9 cellular contexts compared by ENCODE assay signal in genomic region chr1:89023026-89023425, GRCh38. TPM values are rescaled to one million over a fixed set of nuclear protein-coding genes. Genes with fewer than 3 reads are reported as not detected.
DNase-seq lines count a peak whose midpoint lies in the region; ATAC-seq and TF ChIP-seq lines count a peak whose summit lies in the region.
"Had no signal": no experiment of that assay in that cellular context is flagged by ENCODE, and none has a peak within 500 bp of the region (broad histone marks: within the 10 kb centered on the region; RNA-seq: fewer than 3 reads in every experiment).

No MANE protein-coding gene starts in this region.

- peaks cover 28% of the 10 kb centered on the region for H3K79me2 ChIP-seq in Loucy (ENCODE audit: insufficient read depth, low read length)

- H3K4me3 ChIP-seq in GM08714 (ENCODE audit: low read length), result peak overlapping the region; percentile 100
- H3K4me3 ChIP-seq in Loucy (ENCODE audit: low read length, poor library complexity, severe bottlenecking), result peak overlapping the region; percentile 92
- peak overlapping the region in 3 of 4 donors; percentile 38 to 50 (median 49) for H3K4me3 ChIP-seq in sigmoid colon

- TF ChIP-seq POLR2A in sigmoid colon (IDR thresholded peaks at IDR 0.05), result no peak

- no peaks in the 10 kb centered on the region for H3K9me2 ChIP-seq in Loucy (replicated peaks; ENCODE audit: low read depth, low read length)

- peak overlapping the region; percentile 97 for H3K4me2 ChIP-seq in Loucy (ENCODE audit: low read depth, low read length, poor library complexity, severe bottlenecking)

- TF ChIP-seq EP300 in sigmoid colon (IDR thresholded peaks at IDR 0.05), result no peak

- H3K27me3 ChIP-seq in Loucy (ENCODE audit: insufficient read depth, low read length, poor library complexity, severe bottlenecking), result no peaks in the 10 kb centered on the region
- H3K27me3 ChIP-seq in sigmoid colon, result no peaks in the 10 kb centered on the region

- H3K9ac ChIP-seq in Loucy (ENCODE audit: low read depth, low read length, poor library complexity, severe bottlenecking), result peak overlapping the region; percentile 83

- peaks cover 6% of the 10 kb centered on the region; the same call in 1 of the 2 replicates for H3K9me3 ChIP-seq in Loucy (ENCODE audit: insufficient read depth, low read depth, low read length)
- no peaks in the 10 kb centered on the region for H3K9me3 ChIP-seq in sigmoid colon

- H3K27ac ChIP-seq in sigmoid colon, result peak overlapping the region; percentile 72 to 84 (median 80)

- H2AFZ ChIP-seq in Loucy (ENCODE audit: low read length), result peak overlapping the region; percentile 95

- H3K36me3 ChIP-seq in Loucy (ENCODE audit: insufficient read depth, low read length), result no peaks in the 10 kb centered on the region
- peaks cover 0 to 17% (median 0%) of the 10 kb centered on the region in 4 donors for H3K36me3 ChIP-seq in sigmoid colon

- no peak for TF ChIP-seq CTCF in Loucy (conservative IDR thresholded peaks at IDR 0.05; ENCODE audit: low read length)
- TF ChIP-seq CTCF in sigmoid colon (IDR thresholded peaks at IDR 0.05), result no peak

- no peaks in the 10 kb centered on the region for H3F3A ChIP-seq in Loucy (ENCODE audit: low read depth)

- peak; percentile 30 for DNase-seq in dermis blood vessel endothelial cell
- no peak for DNase-seq in sigmoid colon
- no peak for DNase-seq in left colon
- no peak for DNase-seq in AG08396 (ENCODE audit: low spot score)
- no peak for DNase-seq in NCI-H1048 (lab: John Stamatoyannopoulos, UW)
- DNase-seq: cerebellar nuclear complex had no signal

- H4K20me1 ChIP-seq in Loucy (ENCODE audit: insufficient read depth, low read length, poor library complexity, severe bottlenecking), result no peaks in the 10 kb centered on the region

- H3K4me1 ChIP-seq in Loucy (ENCODE audit: insufficient read depth, low read length, poor library complexity, severe bottlenecking) (peaks cover 42% of the 10 kb centered on the region), sigmoid colon (peaks cover 0 to 12% (median 8%) of the 10 kb centered on the region in 4 donors)

- ATAC-seq in HG02571 (IDR thresholded peaks at IDR 0.05; ENCODE audit: unreplicated experiment), result no peak
- ATAC-seq in left colon, result no peak

- intact Hi-C loops in sigmoid colon (cut with DNase I) (loop anchor here (5.0 kb wide), 1 partner anchor 39 kb away; no protein-coding TSS in a partner anchor), left colon (cut with DNase I, micrococcal nuclease) (no loop called here)

RNA-seq across cellular contexts. Expression of gene GBP3, which starts 0.4 kb away (rescaled TPM):
- total RNA-seq in dermis blood vessel endothelial cell, result 33.4 and 33.6 TPM in 2 replicates
- total RNA-seq in sigmoid colon, result 10 to 100 TPM in 3 of 4 donors, 1 to 10 TPM in 1; 6.4 to 31.4 (median 15.2) TPM
- 10 to 100 TPM; 10.2 to 66.4 (median 26.9) TPM for polyA plus RNA-seq in sigmoid colon
- 100 to 1,000 TPM in 1 of 2 donors, 10 to 100 TPM in 1; 63.1 to 126 TPM for total RNA-seq in left colon

RNA-seq across cellular contexts. Expression of gene KYAT3, which starts 30.6 kb away (rescaled TPM):
- total RNA-seq in dermis blood vessel endothelial cell (15.5 and 45.0 TPM in 2 replicates), sigmoid colon (10 to 100 TPM; 14.1 to 32.8 (median 20.3) TPM), left colon (10 to 100 TPM; 21.6 to 27.4 TPM)
- polyA plus RNA-seq in sigmoid colon, result 10 to 100 TPM; 22.2 to 25.4 (median 24.0) TPM

RNA-seq across cellular contexts. Expression of gene RBMXL1, which starts 30.6 kb away (rescaled TPM):
- 10.0 and 14.3 TPM in 2 replicates for total RNA-seq in dermis blood vessel endothelial cell
- total RNA-seq in sigmoid colon, result 10 to 100 TPM; 10.2 to 18.6 (median 11.9) TPM
- 1 to 10 TPM; 3.0 to 6.2 (median 3.6) TPM for polyA plus RNA-seq in sigmoid colon
- 10 to 100 TPM in 1 of 2 donors, 1 to 10 TPM in 1; 9.6 to 11.8 TPM for total RNA-seq in left colon

RNA-seq across cellular contexts. Expression of gene GBP1, which starts 42.0 kb away (rescaled TPM):
- total RNA-seq in dermis blood vessel endothelial cell (24.8 and 27.6 TPM in 2 replicates), sigmoid colon (10 to 100 TPM; 24.1 to 72.1 (median 31.0) TPM), left colon (10 to 100 TPM; 13.0 to 21.2 TPM)
- 10 to 100 TPM in 2 of 3 donors, 1 to 10 TPM in 1; 4.2 to 45.6 (median 11.1) TPM for polyA plus RNA-seq in sigmoid colon

Comparison
In these comparisons a context has a peak if more than half of its experiments do, and no peak if none do; other contexts are left out.
1. H3K4me3 ChIP-seq: peak in every context shown above with its lines; median percentile 100 in GM08714; 92 in Loucy; 49 in sigmoid colon.